8 cellular contexts compared by ENCODE assay signal in genomic region chr7:32636725-32637124, GRCh38.
DNase-seq lines count a peak whose midpoint lies in the region; ATAC-seq, FAIRE-seq and TF ChIP-seq lines count a peak whose summit lies in the region.
"Not testable (repeated sequence)": the region's sequence is repeated elsewhere in the genome, so short reads cannot be mapped to it uniquely, and the experiment has no call there.

No MANE protein-coding gene starts in this region.

- RAD21 ChIA-PET in HCT116 (lab: Charles Lee; ENCODE audit: low non-redundant PET in 1 of 2, low total read pairs in 2 of 2, uncharacterized antibody in 2 of 2, unreplicated experiment in 2 of 2) = not testable (repeated sequence)

- not testable (repeated sequence) for H3K4me3 Mint-ChIP-seq in CD8-positive, alpha-beta T cell; nephron progenitor cell

- WGBS in K562 (ENCODE audit: insufficient coverage, low coverage, missing lambda C conversion rate) = 61% methylated on average over 1 of the region's 1 CpG

- FAIRE-seq in K562 (lab: Jason Lieb, UNC) = not testable (repeated sequence)

- not testable (repeated sequence) for H3K9me3 Mint-ChIP-seq in CD8-positive, alpha-beta T cell; nephron progenitor cell

- ATAC-seq in CD8-positive, alpha-beta T cell = peak; percentile 46
- ATAC-seq in HCT116, foreskin keratinocyte: not testable (repeated sequence)
- peak; percentile 81 for ATAC-seq in K562

- TF ChIP-seq CTCF in CD8-positive, alpha-beta T cell (IDR thresholded peaks at IDR 0.05); HCT116 (IDR thresholded peaks at IDR 0.05 in 2 of 3, conservative IDR thresholded peaks at IDR 0.05 in 1 of 3; ENCODE audit: borderline replicate concordance in 1 of 3, insufficient read depth in 1 of 3, low read depth in 2 of 3, low read length in 2 of 3); nephron progenitor cell (IDR thresholded peaks at IDR 0.05): not testable (repeated sequence)
- TF ChIP-seq CTCF in GM12864 (IDR thresholded peaks at IDR 0.05; ENCODE audit: low read depth, low read length, missing control alignments) = peak; percentile 3
- peak in 2 of 3 experiments; percentile 17 to 38; a peak in 2 of 6 replicates for TF ChIP-seq CTCF in K562 (IDR thresholded peaks at IDR 0.05 in 2 of 3, conservative IDR thresholded peaks at IDR 0.05 in 1 of 3; ENCODE audit: insufficient read depth in 2 of 3, low read depth in 1 of 3, low read length in 3 of 3)
- TF ChIP-seq CTCF in foreskin keratinocyte (conservative IDR thresholded peaks at IDR 0.05) = peak; percentile 11

- TF ChIP-seq RAD21 in HCT116 (IDR thresholded peaks at IDR 0.05; ENCODE audit: low read depth) = peak; percentile 13; the same call in 1 of the 2 replicates
- peak; percentile 12 to 52; a peak in 2 of 4 replicates for TF ChIP-seq RAD21 in K562 (CRISPR knock-in tag; conservative IDR thresholded peaks at IDR 0.05 in 1 of 2, IDR thresholded peaks at IDR 0.05 in 1 of 2)

- not testable (repeated sequence) for TF ChIP-seq POLR2A in HCT116 (IDR thresholded peaks at IDR 0.05; ENCODE audit: borderline replicate concordance, extremely low read depth, insufficient read depth, insufficient read length); K562 (conservative IDR thresholded peaks at IDR 0.05)

- H2AFZ ChIP-seq in HCT116 (ENCODE audit: low read depth, low read length, poor library complexity, severe bottlenecking) = not testable (repeated sequence)
- H2AFZ ChIP-seq in K562 (ENCODE audit: low read depth, low read length) = peak overlapping the region; percentile 33; the same call in 1 of the 2 replicates

- H3K4me3 ChIP-seq in CD8-positive, alpha-beta T cell (ENCODE audit: low read depth, low read length); GM12864 (ENCODE audit: low read depth, low read length); HCT116 (replicated peaks in 1 of 2; ENCODE audit: low read depth in 1 of 2, low read length in 2 of 2); K562: not testable (repeated sequence)

- not testable (repeated sequence) for H3K27ac Mint-ChIP-seq in CD8-positive, alpha-beta T cell
- peak overlapping the region; percentile 20 for H3K27ac Mint-ChIP-seq in nephron progenitor cell

- not testable (repeated sequence) for H3K79me2 ChIP-seq in HCT116 (ENCODE audit: insufficient read depth, low read length); K562 (ENCODE audit: control insufficient read depth, insufficient read depth, low read length)

- H3K27ac ChIP-seq in CD8-positive, alpha-beta T cell (ENCODE audit: low read depth, low read length); HCT116 (ENCODE audit: low read depth, low read length); K562 (ENCODE audit: extremely low read depth, low read depth, low read length); foreskin keratinocyte: not testable (repeated sequence)

- H3K27me3 ChIP-seq in CD8-positive, alpha-beta T cell (ENCODE audit: insufficient read depth, low read length); HCT116 (ENCODE audit: insufficient read depth, low read length); K562 (ENCODE audit: control insufficient read depth in 2 of 2, insufficient read depth in 2 of 2, low read length in 2 of 2); foreskin keratinocyte: not testable (repeated sequence)

- H3K27me3 Mint-ChIP-seq in CD8-positive, alpha-beta T cell (ENCODE audit: low read depth); nephron progenitor cell (ENCODE audit: low read depth, poor library complexity): not testable (repeated sequence)

- DNase-seq in CD8-positive, alpha-beta T cell; GM12864 (ENCODE audit: low read depth); HCT116 (ENCODE audit: low read depth, low spot score); foreskin keratinocyte; nephron progenitor cell: not testable (repeated sequence)
- DNase-seq in NAMALWA (ENCODE audit: low spot score) (peak; percentile 13), RPMI7951 (ENCODE audit: low read depth) (peak; percentile 16), K562 (ENCODE audit: extremely low read depth in 1 of 4, low spot score in 3 of 4) (peak in 2 of 4 experiments; percentile 14 to 43)

- CTCF ChIA-PET in CD8-positive, alpha-beta T cell (lab: Charles Lee); HCT116 (lab: Charles Lee); K562 (lab: Yijun Ruan, JAX; ENCODE audit: low intra/inter-chr PET ratio): not testable (repeated sequence)

- H3K9me3 ChIP-seq in CD8-positive, alpha-beta T cell (ENCODE audit: low read length); HCT116 (ENCODE audit: control insufficient read depth in 1 of 2, insufficient read depth in 1 of 2, low read depth in 1 of 2, low read length in 2 of 2); K562 (replicated peaks; ENCODE audit: control insufficient read depth, insufficient read depth, low read depth, low read length): not testable (repeated sequence)

- not testable (repeated sequence) for BruUV-seq in HCT116 (replicated peaks; lab: Mats Ljungman, UMichigan); K562 (replicated peaks; lab: Mats Ljungman, UMichigan)

- POLR2A ChIA-PET in CD8-positive, alpha-beta T cell (lab: Charles Lee); HCT116 (lab: Charles Lee): not testable (repeated sequence)
- POLR2A ChIA-PET in K562 (lab: Yijun Ruan, JAX) = interaction anchor here (0.8 kb wide), 1 partner anchor 34 kb away, joined by 4 read pairs; no protein-coding TSS in a partner anchor

- not testable (repeated sequence) for H3K36me3 ChIP-seq in CD8-positive, alpha-beta T cell (ENCODE audit: insufficient read depth, low read length); HCT116 (ENCODE audit: control insufficient read depth in 1 of 2, insufficient read depth in 2 of 2, low read length in 2 of 2); K562 (ENCODE audit: control insufficient read depth, insufficient read depth, low read length)

- not testable (repeated sequence) for H3K9me1 ChIP-seq in K562 (ENCODE audit: control insufficient read depth, insufficient read depth, low read length)

- not testable (repeated sequence) for H3K36me3 Mint-ChIP-seq in CD8-positive, alpha-beta T cell
- H3K36me3 Mint-ChIP-seq in nephron progenitor cell (ENCODE audit: low read depth) = peaks cover 22% of the 10 kb centered on the region

- not testable (repeated sequence) for TF ChIP-seq EP300 in K562 (IDR thresholded peaks at IDR 0.05; ENCODE audit: low read length)

- in situ Hi-C loops in K562 (cut with MboI) = not testable (repeated sequence)

- H3K4me1 Mint-ChIP-seq in CD8-positive, alpha-beta T cell (ENCODE audit: low read depth); nephron progenitor cell: not testable (repeated sequence)

- H3K9me2 ChIP-seq in HCT116 (ENCODE audit: insufficient read depth) = not testable (repeated sequence)

- intact Hi-C loops in CD8-positive, alpha-beta T cell (cut with DNase I, micrococcal nuclease); HCT116 (cut with micrococcal nuclease): not testable (repeated sequence)
- intact Hi-C loops in K562 (cut with micrococcal nuclease) = loop anchor here (2.0 to 5.0 kb wide), 2 partner anchors 36 to 146 kb away; partner anchors contain the start of gene LSM5

- H3K4me2 ChIP-seq in HCT116 (ENCODE audit: low read length); K562 (ENCODE audit: insufficient read depth, low read length): not testable (repeated sequence)

- not testable (repeated sequence) for H4K20me1 ChIP-seq in HCT116 (ENCODE audit: insufficient read depth); K562 (replicated peaks; ENCODE audit: control insufficient read depth, insufficient read depth, low read length)

- not testable (repeated sequence) for H3K9ac ChIP-seq in HCT116 (ENCODE audit: low read length); K562 (ENCODE audit: insufficient read depth in 1 of 2, low read depth in 2 of 2, low read length in 2 of 2)

- not testable (repeated sequence) for H3K4me1 ChIP-seq in CD8-positive, alpha-beta T cell (ENCODE audit: insufficient read depth, low read length); HCT116 (ENCODE audit: control insufficient read depth in 1 of 2, insufficient read depth in 2 of 2, low read length in 2 of 2); K562 (replicated peaks in 1 of 2; ENCODE audit: control insufficient read depth in 2 of 2, insufficient read depth in 2 of 2, low read length in 2 of 2); foreskin keratinocyte

TF ChIP-seq in K562, 482 proteins besides CTCF, POLR2A, EP300 and RAD21:
- 0 out of 2 replicates have a peak, but pooled peaks have one; percentile 39 for TF ChIP-seq KAT8 (IDR thresholded peaks at IDR 0.05; ENCODE audit: low read depth)
